Comparison of ENCODE assay signal across 1 cellular context in genomic region chr1:28518000-28518744, GRCh38.
TF ChIP-seq lines count a peak whose summit lies in the region.

No MANE protein-coding gene starts in this region.

TF ChIP-seq in HepG2, 621 proteins besides CTCF, POLR2A, EP300 and RAD21 (continued from another document and continues in another):
- TF ChIP-seq ZNF407 (CRISPR knock-in tag; IDR thresholded peaks at IDR 0.05; ENCODE audit: not compliant biosample characterization) (no peak), ZNF564 (CRISPR knock-in tag; IDR thresholded peaks at IDR 0.05) (0 out of 2 replicates have a peak, but pooled peaks have one; percentile 31), MLX (CRISPR knock-in tag; IDR thresholded peaks at IDR 0.05) (no peak), LRRFIP1 (CRISPR knock-in tag; conservative IDR thresholded peaks at IDR 0.05) (no peak), ZNF605 (CRISPR knock-in tag; IDR thresholded peaks at IDR 0.05) (0 out of 2 replicates have a peak, but pooled peaks have one; percentile 40), NR0B2 (CRISPR knock-in tag; IDR thresholded peaks at IDR 0.05) (peak; percentile 40; the same call in 1 of the 2 replicates), ZMYM4 (CRISPR knock-in tag; IDR thresholded peaks at IDR 0.05) (peak; percentile 58; the same call in 1 of the 2 replicates), EED (CRISPR knock-in tag; IDR thresholded peaks at IDR 0.05) (no peak), ZNF281 (CRISPR knock-in tag; IDR thresholded peaks at IDR 0.05; ENCODE audit: borderline replicate concordance) (0 out of 2 replicates have a peak, but pooled peaks have one; percentile 21), GZF1 (CRISPR knock-in tag; IDR thresholded peaks at IDR 0.05) (no peak), HNRNPK (IDR thresholded peaks at IDR 0.05; ENCODE audit: low read depth, low read length, poor library complexity, severe bottlenecking) (peak; percentile 76), ZNF136 (CRISPR knock-in tag; IDR thresholded peaks at IDR 0.05; ENCODE audit: low read depth) (no peak), ZSCAN29 (CRISPR knock-in tag; conservative IDR thresholded peaks at IDR 0.05) (no peak), SNAPC4 (CRISPR knock-in tag; IDR thresholded peaks at IDR 0.05) (no peak), ADNP (CRISPR knock-in tag; IDR thresholded peaks at IDR 0.05) (no peak), LCORL (IDR thresholded peaks at IDR 0.05) (no peak), LCORL (CRISPR knock-in tag; IDR thresholded peaks at IDR 0.05) (peak; percentile 47; the same call in 1 of the 2 replicates), ZNF235 (CRISPR knock-in tag; IDR thresholded peaks at IDR 0.05; ENCODE audit: borderline replicate concordance) (0 out of 2 replicates have a peak, but pooled peaks have one; percentile 7), ZNF710 (CRISPR knock-in tag; IDR thresholded peaks at IDR 0.05; ENCODE audit: borderline replicate concordance) (no peak), LBX2 (CRISPR knock-in tag; IDR thresholded peaks at IDR 0.05; ENCODE audit: borderline replicate concordance) (no peak), ZNF546 (CRISPR knock-in tag; conservative IDR thresholded peaks at IDR 0.05) (peak; percentile 57; the same call in 1 of the 2 replicates), ATF7-NPFF (CRISPR knock-in tag; IDR thresholded peaks at IDR 0.05; ENCODE audit: low read depth) (no peak; the same call in 1 of the 2 replicates), STAT6 (CRISPR knock-in tag; IDR thresholded peaks at IDR 0.05; ENCODE audit: borderline replicate concordance) (no peak), STAG1 (CRISPR knock-in tag; IDR thresholded peaks at IDR 0.05) (peak; percentile 89), ZNF598 (CRISPR knock-in tag; IDR thresholded peaks at IDR 0.05; ENCODE audit: borderline replicate concordance) (no peak), REL (CRISPR knock-in tag; conservative IDR thresholded peaks at IDR 0.05) (peak; percentile 54), ZNF775 (CRISPR knock-in tag; IDR thresholded peaks at IDR 0.05; ENCODE audit: borderline replicate concordance) (no peak)
